ENCODE assay signal across 8 cellular contexts in the genomic region with DNA sequence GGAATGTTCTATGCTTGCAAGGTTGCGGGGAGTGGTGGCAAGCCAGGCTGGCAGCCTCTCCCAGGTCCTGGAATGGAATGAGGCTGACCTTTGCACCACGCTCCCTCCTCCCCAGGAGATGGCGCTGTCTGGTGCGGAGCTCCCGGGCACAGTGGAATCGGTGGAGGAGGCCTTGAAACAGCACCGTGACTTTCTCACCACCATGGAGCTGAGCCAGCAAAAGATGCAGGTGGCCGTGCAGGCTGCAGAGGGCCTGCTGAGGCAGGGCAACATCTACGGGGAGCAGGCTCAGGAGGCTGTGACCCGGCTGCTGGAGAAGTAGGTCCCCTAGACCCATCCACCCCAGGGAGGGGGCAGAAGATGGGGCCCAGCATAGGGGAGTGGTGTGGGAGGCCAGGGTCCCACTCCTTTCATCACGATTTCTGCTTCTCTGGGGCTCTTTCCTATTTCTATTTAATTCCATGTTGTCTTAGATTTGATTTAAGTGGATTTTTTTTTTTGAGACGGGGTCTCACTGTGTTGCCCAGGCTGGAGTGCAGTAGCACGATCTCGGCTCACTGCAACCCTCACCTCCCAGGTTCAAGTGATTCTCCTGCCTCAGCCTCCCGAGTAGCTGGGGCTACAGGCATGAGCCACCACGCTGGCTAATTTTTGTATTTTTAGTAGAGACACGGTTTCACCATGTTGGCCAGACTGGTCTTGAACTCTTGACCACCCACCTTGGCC. TPM values are rescaled to one million over a fixed set of nuclear protein-coding genes. Genes with fewer than 3 reads are reported as not detected.
A peak's percentile ranks its signal among the peaks of the same experiment; 100 is the strongest.
DNase-seq lines count a peak whose midpoint lies in the region; ATAC-seq, FAIRE-seq and TF ChIP-seq lines count a peak whose summit lies in the region.

No MANE protein-coding gene starts in this region.

- peak; percentile 65 for TF ChIP-seq CTCF in GM20000 (IDR thresholded peaks at IDR 0.05; ENCODE audit: extremely low read depth, missing control alignments)
- peak; percentile 93 for TF ChIP-seq CTCF in WERI-Rb-1 (IDR thresholded peaks at IDR 0.05; ENCODE audit: low read depth, low read length)
- peak; percentile 53 for TF ChIP-seq CTCF in mucosa of descending colon (IDR thresholded peaks at IDR 0.05)

- H3K4me3 ChIP-seq in WERI-Rb-1 (ENCODE audit: low read depth, low read length): no peak overlapping the region
- H3K4me3 ChIP-seq in mucosa of descending colon: no peak overlapping the region

- no peaks in the 10 kb centered on the region for H3K36me3 ChIP-seq in WERI-Rb-1
- no peaks in the 10 kb centered on the region for H3K36me3 ChIP-seq in mucosa of descending colon (ENCODE audit: low read depth)

- H3K27ac ChIP-seq in WERI-Rb-1: no peak overlapping the region

- ATAC-seq in mucosa of descending colon: peak; percentile 99
- ATAC-seq in HG02759 (IDR thresholded peaks at IDR 0.05; ENCODE audit: unreplicated experiment): no peak

- H3K9me3 ChIP-seq in WERI-Rb-1 (ENCODE audit: severe bottlenecking): no peaks in the 10 kb centered on the region
- no peaks in the 10 kb centered on the region for H3K9me3 ChIP-seq in mucosa of descending colon

- H3K27me3 ChIP-seq in WERI-Rb-1 (ENCODE audit: insufficient read depth, low read depth, severe bottlenecking): peaks cover 10% of the 10 kb centered on the region

- intact Hi-C loops in mucosa of descending colon (cut with DNase I, micrococcal nuclease): no loop called here

- DNase-seq in AG08396 (ENCODE audit: low spot score): peak; percentile 81
- peak; percentile 74 for DNase-seq in GM20000 (ENCODE audit: low spot score)
- DNase-seq in NCI-H226: peak; percentile 64
- peak; percentile 83 for DNase-seq in WERI-Rb-1
- peak; percentile 20 for DNase-seq in effector CD4-positive, alpha-beta T cell
- DNase-seq in mucosa of descending colon: peak; percentile 71 to 87 (median 83)
- DNase-seq in frontal cortex (ENCODE audit: low spot score in 2 of 2): no peak

- no peak for FAIRE-seq in frontal cortex (lab: Jason Lieb, UNC)

- peaks cover 5% of the 10 kb centered on the region for H3K4me1 ChIP-seq in mucosa of descending colon (ENCODE audit: low read depth)

RNA-seq across cellular contexts. Expression of gene SHKBP1, which starts 53.2 kb away (rescaled TPM):
- total RNA-seq in mucosa of descending colon (10 to 100 TPM; 58.1 to 70.6 (median 62.2) TPM), frontal cortex (1.6 TPM)

RNA-seq across cellular contexts. Expression of gene SPTBN4, which starts 56.7 kb away (rescaled TPM):
- total RNA-seq in mucosa of descending colon (1 to 10 TPM in 1 of 3 donors, under 1 TPM in 2; 0.29 to 4.1 (median 0.82) TPM), frontal cortex (23.2 TPM)

RNA-seq across cellular contexts. Expression of gene BLVRB, which starts 57.9 kb away (rescaled TPM):
- total RNA-seq in mucosa of descending colon (10 to 100 TPM; 70.9 to 87.6 (median 76.8) TPM), frontal cortex (29.3 TPM)

Comparison
In these comparisons a context has a peak if more than half of its experiments do, and no peak if none do; other contexts are left out.
1. DNase-seq: peak in AG08396 (single experiment), GM20000 (single experiment), NCI-H226 (single experiment), WERI-Rb-1 (single experiment), effector CD4-positive, alpha-beta T cell (single experiment) and mucosa of descending colon (3 of 3); none in frontal cortex (0 of 2).
2. RNA of gene SHKBP1, which starts 53.2 kb away (total RNA-seq): 58.1 to 70.6 TPM in mucosa of descending colon; 1.6 TPM in frontal cortex (single experiment); every median in the first group is over 10 times any median in the second.
3. Peak in every context shown above with its lines, with median percentiles within 50 percentile points of each other: CTCF ChIP-seq.